Comparison of ENCODE assay signal across 11 cellular contexts in genomic region chr12:118374909-118375308, GRCh38. TPM values are rescaled to one million over a fixed set of nuclear protein-coding genes. Genes with fewer than 3 reads are reported as not detected.
DNase-seq lines count a peak whose midpoint lies in the region; ATAC-seq and TF ChIP-seq lines count a peak whose summit lies in the region.
"Had no signal": no experiment of that assay in that cellular context is flagged by ENCODE, and none has a peak within 500 bp of the region (broad histone marks: within the 10 kb centered on the region; RNA-seq: fewer than 3 reads in every experiment).

No MANE protein-coding gene starts in this region.

- ATAC-seq in heart right ventricle = no peak
- ATAC-seq in left cardiac atrium = no peak

- H3K9me3 ChIP-seq in heart right ventricle = no peaks in the 10 kb centered on the region
- H3K9me3 ChIP-seq in adipocyte (ENCODE audit: control insufficient read depth, low read length) = no peaks in the 10 kb centered on the region
- H3K9me3 ChIP-seq in transverse colon = no peaks in the 10 kb centered on the region

- H3K9ac ChIP-seq in adipocyte (ENCODE audit: low read length) = peak overlapping the region; percentile 94
- H3K9ac ChIP-seq: parathyroid adenoma had no signal

- TF ChIP-seq EP300 in transverse colon (IDR thresholded peaks at IDR 0.05; ENCODE audit: low read depth) = no peak

- in situ Hi-C loops in transverse colon (cut with MboI; ENCODE audit: low pct_ligation_motif_present in 1 of 4, low pct_unique_long_range_greater_than_20kb in 1 of 4, low sequenced_read_pairs in 3 of 4) = loop anchor here in 3 of 4 donors (5.0 to 25.0 kb wide), 3 partner anchors 188 to 193 kb away; no protein-coding TSS in a partner anchor

- 43 to 59% methylated on average over 5 of the region's 5 CpGs for WGBS in heart right ventricle, 2 donors
- 81 to 86% methylated on average over 5 of the region's 5 CpGs for WGBS in transverse colon (ENCODE audit: low coverage in 1 of 2), 2 donors

- H3K4me1 ChIP-seq in heart right ventricle = peaks cover 0 to 59% (median 51%) of the 10 kb centered on the region in 9 donors
- peaks cover 42% of the 10 kb centered on the region for H3K4me1 ChIP-seq in adipocyte (ENCODE audit: control insufficient read depth, insufficient read depth, low read length)
- H3K4me1 ChIP-seq in transverse colon = peaks cover 14 to 49% (median 34%) of the 10 kb centered on the region in 4 donors

- peak overlapping the region; percentile 91 to 100 (median 96) for H3K27ac ChIP-seq in heart right ventricle
- H3K27ac ChIP-seq in transverse colon = peak overlapping the region; percentile 89 to 95 (median 93)

- H3K36me3 ChIP-seq in heart right ventricle (peaks cover 0 to 16% (median 7%) of the 10 kb centered on the region in 9 donors), adipocyte (ENCODE audit: control insufficient read depth, insufficient read depth, low read length, severe bottlenecking) (peaks cover 7% of the 10 kb centered on the region), transverse colon (peaks cover 0 to 5% (median 1%) of the 10 kb centered on the region in 4 donors)

- TF ChIP-seq CTCF in heart right ventricle (IDR thresholded peaks at IDR 0.05) (no peak), transverse colon (IDR thresholded peaks at IDR 0.05) (no peak)

- DNase-seq in heart right ventricle (no peak), left cardiac atrium (no peak), adipocyte (ENCODE audit: low read depth) (peak; percentile 22), medulla oblongata (ENCODE audit: extremely low spot score) (peak; percentile 33), transverse colon (no peak), hepatic stellate cell (ENCODE audit: low spot score) (no peak), Ammon's horn (ENCODE audit: low spot score) (no peak), NCI-H510A (lab: John Stamatoyannopoulos, UW) (no peak)
- DNase-seq: activated naive CD4-positive, alpha-beta T cell treated with Interleukin-2 at 50 U/mL for 16 hours; NCI-H2081 treated with DMSO at 0.1 percent for 48 hours had no signal

- intact Hi-C loops in heart right ventricle (cut with DNase I) (loop anchor here (2.0 to 10.0 kb wide), 12 partner anchors 68 to 500 kb away; partner anchors contain the start of gene WSB2 (in 2 of the 10)), left cardiac atrium (cut with DNase I) (loop anchor here in 1 of 2 donors (10.0 kb wide), 1 partner anchor 500 kb away; no protein-coding TSS in a partner anchor), transverse colon (cut with DNase I; ENCODE audit: low total_unique reads) (loop anchor here (5.0 kb wide), 1 partner anchor 193 kb away; no protein-coding TSS in a partner anchor)

- no peak for TF ChIP-seq POLR2A in transverse colon (IDR thresholded peaks at IDR 0.05)

- H3K4me3 ChIP-seq in heart right ventricle (peak overlapping the region in 1 of 10 donors; percentile 86), adipocyte (ENCODE audit: low read length) (peak overlapping the region; percentile 97), transverse colon (no peak overlapping the region)

- no peaks in the 10 kb centered on the region for H3K27me3 ChIP-seq in heart right ventricle
- no peaks in the 10 kb centered on the region for H3K27me3 ChIP-seq in adipocyte (replicated peaks; ENCODE audit: control insufficient read depth, insufficient read depth, low read length)
- H3K27me3 ChIP-seq in transverse colon = no peaks in the 10 kb centered on the region

RNA-seq across cellular contexts. Expression of gene SUDS3, which starts 1.4 kb away (rescaled TPM):
- total RNA-seq in heart right ventricle = 10 to 100 TPM; 15.6 to 28.0 (median 22.5) TPM
- 10 to 100 TPM in 1 of 2 donors, 1 to 10 TPM in 1; 7.5 to 11.0 TPM for polyA plus RNA-seq in heart right ventricle
- total RNA-seq in left cardiac atrium = 10 to 100 TPM; 18.1 to 19.7 TPM
- total RNA-seq in transverse colon = 10 to 100 TPM; 27.5 to 63.4 (median 45.7) TPM

RNA-seq across cellular contexts. Expression of gene TAOK3, which starts 2.2 kb away (rescaled TPM):
- total RNA-seq in heart right ventricle (10 to 100 TPM; 13.2 to 29.8 (median 21.5) TPM), left cardiac atrium (10 to 100 TPM; 15.0 to 23.1 TPM), transverse colon (10 to 100 TPM; 40.4 to 93.2 (median 79.2) TPM)
- 10 to 100 TPM in 1 of 2 donors, 1 to 10 TPM in 1; 8.4 to 16.2 TPM for polyA plus RNA-seq in heart right ventricle

Comparison
In these comparisons a context has a peak if more than half of its experiments do, and no peak if none do; other contexts are left out.
1. DNase-seq: peak in adipocyte (single experiment) and medulla oblongata (single experiment); none in heart right ventricle (0 of 2), left cardiac atrium (single experiment), transverse colon (single experiment), hepatic stellate cell (single experiment), Ammon's horn (single experiment) and NCI-H510A (single experiment).